In the genomic region with DNA sequence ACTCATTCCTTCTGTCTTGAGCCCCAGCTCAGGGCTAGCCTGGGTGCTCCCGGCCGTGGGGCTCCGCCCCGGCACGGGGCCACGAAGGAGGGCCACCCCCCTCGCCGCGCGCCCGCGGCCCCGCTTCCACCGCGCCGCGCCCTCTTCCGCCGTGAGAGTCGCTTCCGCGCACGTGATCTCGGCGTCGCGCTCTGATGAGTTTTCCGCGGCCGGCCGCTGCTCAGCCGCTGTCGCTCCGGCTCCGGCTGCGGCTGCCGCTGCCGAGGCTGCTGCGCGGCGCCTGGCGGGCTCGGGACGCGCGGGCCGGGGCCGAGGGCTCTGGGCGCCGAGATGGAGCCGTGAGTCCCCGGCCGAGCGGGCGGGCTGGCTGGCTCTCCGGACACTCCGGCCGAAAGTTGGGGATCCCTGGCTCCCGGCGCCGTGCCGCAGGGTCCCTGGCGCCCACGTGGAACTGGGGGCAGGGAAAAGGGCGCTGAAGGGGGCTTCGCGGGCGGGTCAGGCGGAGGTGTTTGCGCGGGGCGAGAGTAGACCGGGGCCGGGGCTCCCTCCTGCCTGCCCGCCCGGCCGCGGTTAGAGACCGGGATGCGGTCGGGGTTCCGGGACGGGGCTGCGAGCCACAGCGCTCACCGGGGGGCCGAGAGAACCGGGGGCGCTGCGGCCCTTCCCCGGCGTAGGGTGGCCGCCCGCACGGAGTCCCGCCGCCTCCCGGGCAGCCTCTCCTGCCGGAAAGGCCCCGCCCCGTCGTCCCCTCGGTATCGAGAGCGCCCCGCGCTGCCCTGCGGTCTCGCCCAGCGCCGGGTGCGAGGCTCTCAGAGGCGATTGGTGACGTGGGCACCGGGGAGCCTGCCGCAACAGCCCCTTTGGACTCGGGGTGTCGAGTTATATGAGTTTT, we compare ENCODE assay signal across 1 cellular context.
A peak's percentile ranks its signal among the peaks of the same experiment; 100 is the strongest.
TF ChIP-seq lines count a peak whose summit lies in the region.

A gene with protein sequence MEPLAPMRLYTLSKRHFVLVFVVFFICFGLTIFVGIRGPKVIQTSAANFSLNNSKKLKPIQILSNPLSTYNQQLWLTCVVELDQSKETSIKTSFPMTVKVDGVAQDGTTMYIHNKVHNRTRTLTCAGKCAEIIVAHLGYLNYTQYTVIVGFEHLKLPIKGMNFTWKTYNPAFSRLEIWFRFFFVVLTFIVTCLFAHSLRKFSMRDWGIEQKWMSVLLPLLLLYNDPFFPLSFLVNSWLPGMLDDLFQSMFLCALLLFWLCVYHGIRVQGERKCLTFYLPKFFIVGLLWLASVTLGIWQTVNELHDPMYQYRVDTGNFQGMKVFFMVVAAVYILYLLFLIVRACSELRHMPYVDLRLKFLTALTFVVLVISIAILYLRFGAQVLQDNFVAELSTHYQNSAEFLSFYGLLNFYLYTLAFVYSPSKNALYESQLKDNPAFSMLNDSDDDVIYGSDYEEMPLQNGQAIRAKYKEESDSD (plus strand): TSS at position 197 of the 892 bp plus-strand sequence. CDS start 134 bp downstream, at position 331.

TF ChIP-seq in HepG2, 621 proteins besides CTCF, POLR2A, EP300 and RAD21 (continued from another document and continues in another):
- TF ChIP-seq ARNTL (CRISPR knock-in tag; IDR thresholded peaks at IDR 0.05) (peak; percentile 83), THAP11 (CRISPR knock-in tag; IDR thresholded peaks at IDR 0.05) (peak; percentile 85), KDM1A (CRISPR knock-in tag; IDR thresholded peaks at IDR 0.05) (no peak; the same call in 1 of the 2 replicates), RFXANK (CRISPR knock-in tag; IDR thresholded peaks at IDR 0.05) (peak; percentile 68), ZNF589 (CRISPR knock-in tag; conservative IDR thresholded peaks at IDR 0.05) (peak; percentile 76), FOXK2 (IDR thresholded peaks at IDR 0.05) (no peak), TSC22D2 (CRISPR knock-in tag; IDR thresholded peaks at IDR 0.05; ENCODE audit: borderline replicate concordance) (peak; percentile 75; the same call in 1 of the 2 replicates), ZNF788 (CRISPR knock-in tag; IDR thresholded peaks at IDR 0.05; ENCODE audit: borderline replicate concordance) (peak; percentile 60; the same call in 1 of the 2 replicates), ZNF772 (CRISPR knock-in tag; IDR thresholded peaks at IDR 0.05) (no peak), YEATS4 (CRISPR knock-in tag; IDR thresholded peaks at IDR 0.05; ENCODE audit: borderline replicate concordance) (peak; percentile 79), KLF12 (CRISPR knock-in tag; IDR thresholded peaks at IDR 0.05; ENCODE audit: borderline replicate concordance) (0 out of 2 replicates have a peak, but pooled peaks have one; percentile 12), FOSL2 (CRISPR knock-in tag; IDR thresholded peaks at IDR 0.05) (no peak), ONECUT2 (CRISPR knock-in tag; IDR thresholded peaks at IDR 0.05) (no peak), ZBTB8A (CRISPR knock-in tag; IDR thresholded peaks at IDR 0.05; ENCODE audit: borderline replicate concordance, low read depth) (no peak), CBFB (CRISPR knock-in tag; IDR thresholded peaks at IDR 0.05) (peak; percentile 79), YY1 (IDR thresholded peaks at IDR 0.05; ENCODE audit: insufficient read depth, insufficient replicate concordance, low read depth, low read length) (peak; percentile 73), PPARG (CRISPR knock-in tag; conservative IDR thresholded peaks at IDR 0.05) (no peak), CCDC6 (CRISPR knock-in tag; IDR thresholded peaks at IDR 0.05) (peak; percentile 96), ZNF616 (CRISPR knock-in tag; IDR thresholded peaks at IDR 0.05; ENCODE audit: low read depth) (peak; percentile 93), ZNF619 (CRISPR knock-in tag; IDR thresholded peaks at IDR 0.05) (no peak), CHCHD3 (CRISPR knock-in tag; IDR thresholded peaks at IDR 0.05) (no peak; the same call in 1 of the 2 replicates), ZNF337 (CRISPR knock-in tag; IDR thresholded peaks at IDR 0.05; ENCODE audit: borderline replicate concordance, low read depth) (no peak), ZNF468 (CRISPR knock-in tag; IDR thresholded peaks at IDR 0.05) (peak; percentile 68; the same call in 1 of the 2 replicates), ZNF253 (CRISPR knock-in tag; IDR thresholded peaks at IDR 0.05; ENCODE audit: borderline replicate concordance) (peak; percentile 93), GABPA (IDR thresholded peaks at IDR 0.05; ENCODE audit: low read depth, low read length) (no peak), GABPA (CRISPR knock-in tag; IDR thresholded peaks at IDR 0.05; ENCODE audit: low read depth) (peak; percentile 77), TAF1 (CRISPR knock-in tag; IDR thresholded peaks at IDR 0.05) (peak; percentile 69; the same call in 1 of the 2 replicates), TBX2 (CRISPR knock-in tag; IDR thresholded peaks at IDR 0.05; ENCODE audit: borderline replicate concordance) (no peak), POLR2AphosphoS5 (IDR thresholded peaks at IDR 0.05; ENCODE audit: low read depth, low read length) (peak; percentile 57), RFXAP (CRISPR knock-in tag; IDR thresholded peaks at IDR 0.05; ENCODE audit: borderline replicate concordance) (0 out of 2 replicates have a peak, but pooled peaks have one; percentile 22), ZNF883 (CRISPR knock-in tag; IDR thresholded peaks at IDR 0.05; ENCODE audit: not compliant biosample characterization) (no peak), REPIN1 (CRISPR knock-in tag; IDR thresholded peaks at IDR 0.05; ENCODE audit: borderline replicate concordance, low read depth) (peak; percentile 29; the same call in 1 of the 2 replicates)
- TF ChIP-seq, protein P1, sequence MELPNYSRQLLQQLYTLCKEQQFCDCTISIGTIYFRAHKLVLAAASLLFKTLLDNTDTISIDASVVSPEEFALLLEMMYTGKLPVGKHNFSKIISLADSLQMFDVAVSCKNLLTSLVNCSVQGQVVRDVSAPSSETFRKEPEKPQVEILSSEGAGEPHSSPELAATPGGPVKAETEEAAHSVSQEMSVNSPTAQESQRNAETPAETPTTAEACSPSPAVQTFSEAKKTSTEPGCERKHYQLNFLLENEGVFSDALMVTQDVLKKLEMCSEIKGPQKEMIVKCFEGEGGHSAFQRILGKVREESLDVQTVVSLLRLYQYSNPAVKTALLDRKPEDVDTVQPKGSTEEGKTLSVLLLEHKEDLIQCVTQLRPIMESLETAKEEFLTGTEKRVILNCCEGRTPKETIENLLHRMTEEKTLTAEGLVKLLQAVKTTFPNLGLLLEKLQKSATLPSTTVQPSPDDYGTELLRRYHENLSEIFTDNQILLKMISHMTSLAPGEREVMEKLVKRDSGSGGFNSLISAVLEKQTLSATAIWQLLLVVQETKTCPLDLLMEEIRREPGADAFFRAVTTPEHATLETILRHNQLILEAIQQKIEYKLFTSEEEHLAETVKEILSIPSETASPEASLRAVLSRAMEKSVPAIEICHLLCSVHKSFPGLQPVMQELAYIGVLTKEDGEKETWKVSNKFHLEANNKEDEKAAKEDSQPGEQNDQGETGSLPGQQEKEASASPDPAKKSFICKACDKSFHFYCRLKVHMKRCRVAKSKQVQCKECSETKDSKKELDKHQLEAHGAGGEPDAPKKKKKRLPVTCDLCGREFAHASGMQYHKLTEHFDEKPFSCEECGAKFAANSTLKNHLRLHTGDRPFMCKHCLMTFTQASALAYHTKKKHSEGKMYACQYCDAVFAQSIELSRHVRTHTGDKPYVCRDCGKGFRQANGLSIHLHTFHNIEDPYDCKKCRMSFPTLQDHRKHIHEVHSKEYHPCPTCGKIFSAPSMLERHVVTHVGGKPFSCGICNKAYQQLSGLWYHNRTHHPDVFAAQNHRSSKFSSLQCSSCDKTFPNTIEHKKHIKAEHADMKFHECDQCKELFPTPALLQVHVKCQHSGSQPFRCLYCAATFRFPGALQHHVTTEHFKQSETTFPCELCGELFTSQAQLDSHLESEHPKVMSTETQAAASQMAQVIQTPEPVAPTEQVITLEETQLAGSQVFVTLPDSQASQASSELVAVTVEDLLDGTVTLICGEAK (IDR thresholded peaks at IDR 0.05), result no peak
- TF ChIP-seq, protein P1 (CRISPR knock-in tag; IDR thresholded peaks at IDR 0.05), result no peak
- TF ChIP-seq, protein P2, sequence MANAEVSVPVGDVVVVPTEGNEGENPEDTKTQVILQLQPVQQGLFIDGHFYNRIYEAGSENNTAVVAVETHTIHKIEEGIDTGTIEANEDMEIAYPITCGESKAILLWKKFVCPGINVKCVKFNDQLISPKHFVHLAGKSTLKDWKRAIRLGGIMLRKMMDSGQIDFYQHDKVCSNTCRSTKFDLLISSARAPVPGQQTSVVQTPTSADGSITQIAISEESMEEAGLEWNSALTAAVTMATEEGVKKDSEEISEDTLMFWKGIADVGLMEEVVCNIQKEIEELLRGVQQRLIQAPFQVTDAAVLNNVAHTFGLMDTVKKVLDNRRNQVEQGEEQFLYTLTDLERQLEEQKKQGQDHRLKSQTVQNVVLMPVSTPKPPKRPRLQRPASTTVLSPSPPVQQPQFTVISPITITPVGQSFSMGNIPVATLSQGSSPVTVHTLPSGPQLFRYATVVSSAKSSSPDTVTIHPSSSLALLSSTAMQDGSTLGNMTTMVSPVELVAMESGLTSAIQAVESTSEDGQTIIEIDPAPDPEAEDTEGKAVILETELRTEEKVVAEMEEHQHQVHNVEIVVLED (CRISPR knock-in tag; IDR thresholded peaks at IDR 0.05; ENCODE audit: borderline replicate concordance), result peak; percentile 87
- TF ChIP-seq, protein P3, sequence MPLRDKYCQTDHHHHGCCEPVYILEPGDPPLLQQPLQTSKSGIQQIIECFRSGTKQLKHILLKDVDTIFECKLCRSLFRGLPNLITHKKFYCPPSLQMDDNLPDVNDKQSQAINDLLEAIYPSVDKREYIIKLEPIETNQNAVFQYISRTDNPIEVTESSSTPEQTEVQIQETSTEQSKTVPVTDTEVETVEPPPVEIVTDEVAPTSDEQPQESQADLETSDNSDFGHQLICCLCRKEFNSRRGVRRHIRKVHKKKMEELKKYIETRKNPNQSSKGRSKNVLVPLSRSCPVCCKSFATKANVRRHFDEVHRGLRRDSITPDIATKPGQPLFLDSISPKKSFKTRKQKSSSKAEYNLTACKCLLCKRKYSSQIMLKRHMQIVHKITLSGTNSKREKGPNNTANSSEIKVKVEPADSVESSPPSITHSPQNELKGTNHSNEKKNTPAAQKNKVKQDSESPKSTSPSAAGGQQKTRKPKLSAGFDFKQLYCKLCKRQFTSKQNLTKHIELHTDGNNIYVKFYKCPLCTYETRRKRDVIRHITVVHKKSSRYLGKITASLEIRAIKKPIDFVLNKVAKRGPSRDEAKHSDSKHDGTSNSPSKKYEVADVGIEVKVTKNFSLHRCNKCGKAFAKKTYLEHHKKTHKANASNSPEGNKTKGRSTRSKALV (CRISPR knock-in tag; IDR thresholded peaks at IDR 0.05), result no peak; the same call in 1 of the 2 replicates
- TF ChIP-seq, protein P4, sequence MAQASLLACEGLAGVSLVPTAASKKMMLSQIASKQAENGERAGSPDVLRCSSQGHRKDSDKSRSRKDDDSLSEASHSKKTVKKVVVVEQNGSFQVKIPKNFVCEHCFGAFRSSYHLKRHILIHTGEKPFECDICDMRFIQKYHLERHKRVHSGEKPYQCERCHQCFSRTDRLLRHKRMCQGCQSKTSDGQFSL (CRISPR knock-in tag; IDR thresholded peaks at IDR 0.05), result 0 out of 2 replicates have a peak, but pooled peaks have one; percentile 17
- TF ChIP-seq, protein P5, sequence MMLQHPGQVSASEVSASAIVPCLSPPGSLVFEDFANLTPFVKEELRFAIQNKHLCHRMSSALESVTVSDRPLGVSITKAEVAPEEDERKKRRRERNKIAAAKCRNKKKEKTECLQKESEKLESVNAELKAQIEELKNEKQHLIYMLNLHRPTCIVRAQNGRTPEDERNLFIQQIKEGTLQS (CRISPR knock-in tag; IDR thresholded peaks at IDR 0.05), result peak; percentile 45; the same call in 1 of the 2 replicates
- TF ChIP-seq, protein P6, sequence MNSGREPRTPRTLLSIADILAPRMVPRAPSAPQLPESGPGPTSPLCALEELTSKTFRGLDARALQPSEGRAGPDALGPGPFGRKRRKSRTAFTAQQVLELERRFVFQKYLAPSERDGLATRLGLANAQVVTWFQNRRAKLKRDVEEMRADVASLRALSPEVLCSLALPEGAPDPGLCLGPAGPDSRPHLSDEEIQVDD (CRISPR knock-in tag; IDR thresholded peaks at IDR 0.05; ENCODE audit: borderline replicate concordance), result peak; percentile 70; the same call in 1 of the 2 replicates
- TF ChIP-seq, protein P7, sequence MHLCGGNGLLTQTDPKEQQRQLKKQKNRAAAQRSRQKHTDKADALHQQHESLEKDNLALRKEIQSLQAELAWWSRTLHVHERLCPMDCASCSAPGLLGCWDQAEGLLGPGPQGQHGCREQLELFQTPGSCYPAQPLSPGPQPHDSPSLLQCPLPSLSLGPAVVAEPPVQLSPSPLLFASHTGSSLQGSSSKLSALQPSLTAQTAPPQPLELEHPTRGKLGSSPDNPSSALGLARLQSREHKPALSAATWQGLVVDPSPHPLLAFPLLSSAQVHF (CRISPR knock-in tag; IDR thresholded peaks at IDR 0.05), result peak; percentile 80; the same call in 1 of the 2 replicates
- TF ChIP-seq, protein P8, sequence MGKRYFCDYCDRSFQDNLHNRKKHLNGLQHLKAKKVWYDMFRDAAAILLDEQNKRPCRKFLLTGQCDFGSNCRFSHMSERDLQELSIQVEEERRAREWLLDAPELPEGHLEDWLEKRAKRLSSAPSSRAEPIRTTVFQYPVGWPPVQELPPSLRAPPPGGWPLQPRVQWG (CRISPR knock-in tag; IDR thresholded peaks at IDR 0.05; ENCODE audit: borderline replicate concordance, low read depth), result no peak
